ENCODE assay signal across 8 cellular contexts in genomic region chr16:89357055-89357454, GRCh38.
DNase-seq lines count a peak whose midpoint lies in the region; ATAC-seq lines count a peak whose summit lies in the region.

No MANE protein-coding gene starts in this region.

- DNase-seq in NCI-H510A treated with DMSO at 0.1 percent for 48 hours (lab: John Stamatoyannopoulos, UW) (peak; percentile 27), kidney tubule cell (ENCODE audit: low spot score) (peak; percentile 42), NCI-H82 (lab: John Stamatoyannopoulos, UW) (no peak), KG1 (lab: John Stamatoyannopoulos, UW) (no peak), CD1c-positive myeloid dendritic cell (ENCODE audit: extremely low spot score) (no peak)
- DNase-seq in activated T-cell treated with anti-CD3 and anti-CD28 coated beads, Interleukin-2, amount 50 U/mL, for 1 hour = peak; percentile 45
- peak; percentile 55 for DNase-seq in stimulated activated CD8-positive, alpha-beta memory T cell treated with anti-CD3 and anti-CD28 coated beads, Interleukin-4, amount 100 ng/mL, for 24 hours (ENCODE audit: low read depth)

- no peak for ATAC-seq in GM18858 (IDR thresholded peaks at IDR 0.05; ENCODE audit: unreplicated experiment)

Comparison
In these comparisons a context has a peak if more than half of its experiments do, and no peak if none do; other contexts are left out.
1. DNase-seq: peak in NCI-H510A treated with DMSO at 0.1 percent for 48 hours (single experiment), activated T-cell treated with anti-CD3 and anti-CD28 coated beads, Interleukin-2, amount 50 U/mL, for 1 hour (single experiment), kidney tubule cell (single experiment) and stimulated activated CD8-positive, alpha-beta memory T cell treated with anti-CD3 and anti-CD28 coated beads, Interleukin-4, amount 100 ng/mL, for 24 hours (single experiment); none in NCI-H82 (single experiment), KG1 (single experiment) and CD1c-positive myeloid dendritic cell (single experiment).